In genomic region chr3:124217542-124217941, GRCh38 we compare ENCODE assay signal across 1 cellular context.
A peak's percentile ranks its signal among the peaks of the same experiment; 100 is the strongest.
TF ChIP-seq lines count a peak whose summit lies in the region.

No MANE protein-coding gene starts in this region.

TF ChIP-seq in HepG2, 621 proteins besides CTCF, POLR2A, EP300 and RAD21 (continued from another document and continues in another):
- no peak for TF ChIP-seq ZNF710 (CRISPR knock-in tag; IDR thresholded peaks at IDR 0.05; ENCODE audit: borderline replicate concordance)
- no peak for TF ChIP-seq AHDC1 (CRISPR knock-in tag; IDR thresholded peaks at IDR 0.05; ENCODE audit: borderline replicate concordance)
- TF ChIP-seq ZNF720 (CRISPR knock-in tag; IDR thresholded peaks at IDR 0.05), result no peak
- peak; percentile 97 for TF ChIP-seq ZNF557 (CRISPR knock-in tag; IDR thresholded peaks at IDR 0.05)
- TF ChIP-seq YEATS4 (CRISPR knock-in tag; IDR thresholded peaks at IDR 0.05; ENCODE audit: borderline replicate concordance), result no peak
- peak; percentile 20 for TF ChIP-seq XRCC5 (optimal IDR thresholded peaks at IDR 0.05; ENCODE audit: low read length)
- no peak for TF ChIP-seq ZNF770 (CRISPR knock-in tag; IDR thresholded peaks at IDR 0.05)
- no peak for TF ChIP-seq E2F1 (CRISPR knock-in tag; IDR thresholded peaks at IDR 0.05)
- TF ChIP-seq ZNF549 (CRISPR knock-in tag; IDR thresholded peaks at IDR 0.05), result 0 out of 2 replicates have a peak, but pooled peaks have one; percentile 77
- 0 out of 2 replicates have a peak, but pooled peaks have one; percentile 66 for TF ChIP-seq ZNF367 (CRISPR knock-in tag; IDR thresholded peaks at IDR 0.05; ENCODE audit: borderline replicate concordance)
- TF ChIP-seq SOX6 (IDR thresholded peaks at IDR 0.05), result no peak
- no peak for TF ChIP-seq SOX6 (CRISPR knock-in tag; IDR thresholded peaks at IDR 0.05)
- TF ChIP-seq NFAT5 (CRISPR knock-in tag; IDR thresholded peaks at IDR 0.05), result peak; percentile 80; the same call in 1 of the 2 replicates
- peak; percentile 87 for TF ChIP-seq SAP130 (CRISPR knock-in tag; IDR thresholded peaks at IDR 0.05; ENCODE audit: low read depth)
- peak; percentile 96; the same call in 1 of the 2 replicates for TF ChIP-seq SP140L (CRISPR knock-in tag; IDR thresholded peaks at IDR 0.05; ENCODE audit: borderline replicate concordance)
- TF ChIP-seq POLR2AphosphoS2 (IDR thresholded peaks at IDR 0.05; ENCODE audit: low read depth, low read length), result no peak
- TF ChIP-seq NRL (CRISPR knock-in tag; IDR thresholded peaks at IDR 0.05; ENCODE audit: borderline replicate concordance), result no peak
- TF ChIP-seq CSRNP2 (CRISPR knock-in tag; conservative IDR thresholded peaks at IDR 0.05; ENCODE audit: low read depth), result no peak
- no peak for TF ChIP-seq RBM22 (optimal IDR thresholded peaks at IDR 0.05; ENCODE audit: low read length)
- no peak for TF ChIP-seq BRF2 (CRISPR knock-in tag; IDR thresholded peaks at IDR 0.05)
- TF ChIP-seq ZNF354B (CRISPR knock-in tag; IDR thresholded peaks at IDR 0.05), result 0 out of 2 replicates have a peak, but pooled peaks have one; percentile 20
- no peak for TF ChIP-seq SSRP1 (CRISPR knock-in tag; IDR thresholded peaks at IDR 0.05)
- no peak for TF ChIP-seq CERS6 (CRISPR knock-in tag; IDR thresholded peaks at IDR 0.05)
- TF ChIP-seq ZFP1 (CRISPR knock-in tag; IDR thresholded peaks at IDR 0.05), result peak; percentile 30; the same call in 1 of the 2 replicates
- peak; percentile 47; the same call in 1 of the 2 replicates for TF ChIP-seq ISL2 (CRISPR knock-in tag; IDR thresholded peaks at IDR 0.05)
- TF ChIP-seq ZFP62 (CRISPR knock-in tag; IDR thresholded peaks at IDR 0.05), result no peak
- TF ChIP-seq AKAP8 (CRISPR knock-in tag; IDR thresholded peaks at IDR 0.05), result no peak
- TF ChIP-seq CHCHD3 (CRISPR knock-in tag; IDR thresholded peaks at IDR 0.05), result no peak
- peak; percentile 72 for TF ChIP-seq HOXA3 (CRISPR knock-in tag; IDR thresholded peaks at IDR 0.05)
- no peak; the same call in 1 of the 2 replicates for TF ChIP-seq BCL3 (CRISPR knock-in tag; IDR thresholded peaks at IDR 0.05)
- TF ChIP-seq GMEB1 (CRISPR knock-in tag; IDR thresholded peaks at IDR 0.05; ENCODE audit: borderline replicate concordance), result no peak; the same call in 1 of the 2 replicates
- TF ChIP-seq ZNF550 (CRISPR knock-in tag; IDR thresholded peaks at IDR 0.05; ENCODE audit: borderline replicate concordance), result no peak
- no peak for TF ChIP-seq NR2F2 (IDR thresholded peaks at IDR 0.05; ENCODE audit: borderline replicate concordance, low read depth)
- no peak for TF ChIP-seq ZZZ3 (CRISPR knock-in tag; IDR thresholded peaks at IDR 0.05; ENCODE audit: borderline replicate concordance)
